ENCODE assay signal across 17 cellular contexts in genomic region chr10:115063702-115064479, GRCh38. TPM values are rescaled to one million over a fixed set of nuclear protein-coding genes. Genes with fewer than 3 reads are reported as not detected.
DNase-seq lines count a peak whose midpoint lies in the region; ATAC-seq and TF ChIP-seq lines count a peak whose summit lies in the region.
"Had no signal": no experiment of that assay in that cellular context is flagged by ENCODE, and none has a peak within 500 bp of the region (broad histone marks: within the 10 kb centered on the region; RNA-seq: fewer than 3 reads in every experiment).

No MANE protein-coding gene starts in this region.

- H3K4me1 Mint-ChIP-seq in immature natural killer cell: no peaks in the 10 kb centered on the region
- H3K4me1 Mint-ChIP-seq: activated CD4-positive, alpha-beta T cell treated with anti-CD3 and anti-CD28 coated beads, Interleukin-2, amount 10 ng/mL, durations not matched to agents 7 days and 5 days had no signal

- in situ Hi-C loops in GM23248 (cut with MboI): no loop called here

- no peak; a peak in 1 of 4 replicates for TF ChIP-seq EP300 in SK-N-SH (IDR thresholded peaks at IDR 0.05; ENCODE audit: borderline replicate concordance in 1 of 2, low read depth in 1 of 2, low read length in 1 of 2)

- H2AFZ ChIP-seq in GM23248 (no peak overlapping the region), SK-N-SH (ENCODE audit: low read depth) (no peak overlapping the region)

- H3K9ac ChIP-seq in GM23248: no peak overlapping the region
- no peak overlapping the region for H3K9ac ChIP-seq in SK-N-SH

- H3K4me2 ChIP-seq in GM23248 (ENCODE audit: unreplicated experiment) (no peak overlapping the region), SK-N-SH (no peak overlapping the region)

- H3K9me3 Mint-ChIP-seq in immature natural killer cell: peaks cover 0 to 6% (median 0%) of the 10 kb centered on the region in 6 donors
- H3K9me3 Mint-ChIP-seq: activated CD4-positive, alpha-beta T cell treated with anti-CD3 and anti-CD28 coated beads, Interleukin-2, amount 10 ng/mL, durations not matched to agents 7 days and 5 days had no signal

- H3K4me1 ChIP-seq in GM23248 (ENCODE audit: insufficient read depth): no peaks in the 10 kb centered on the region
- H3K4me1 ChIP-seq in SK-N-SH (ENCODE audit: control insufficient read depth in 1 of 2, insufficient read depth in 2 of 2, low read depth in 1 of 2, low read length in 1 of 2): peaks cover 0 to 6% of the 10 kb centered on the region in 2 experiments; a peak in 2 of 4 replicates
- no peaks in the 10 kb centered on the region for H3K4me1 ChIP-seq in heart right ventricle
- H3K4me1 ChIP-seq: suprapubic skin had no signal

- CTCF ChIA-PET in SK-N-SH (lab: Yijun Ruan, JAX): interaction anchor here (1.1 kb wide), 1 partner anchor 187 kb away, joined by 3 read pairs; no protein-coding TSS in a partner anchor

- TF ChIP-seq CTCF in AG09319 (IDR thresholded peaks at IDR 0.05; ENCODE audit: low read depth, low read length): no peak
- no peak for TF ChIP-seq CTCF in SK-N-SH (IDR thresholded peaks at IDR 0.05)
- no peak for TF ChIP-seq CTCF in foreskin fibroblast (IDR thresholded peaks at IDR 0.05; ENCODE audit: low read depth, low read length)
- no peak for TF ChIP-seq CTCF in heart right ventricle (IDR thresholded peaks at IDR 0.05)

- no peak overlapping the region for H3K4me3 Mint-ChIP-seq in immature natural killer cell
- H3K4me3 Mint-ChIP-seq: activated CD4-positive, alpha-beta T cell treated with anti-CD3 and anti-CD28 coated beads, Interleukin-2, amount 10 ng/mL, durations not matched to agents 7 days and 5 days had no signal

- H3K4me3 ChIP-seq in GM23248: no peak overlapping the region
- no peak overlapping the region; a peak in 1 of 4 replicates for H3K4me3 ChIP-seq in SK-N-SH (ENCODE audit: low read depth in 2 of 2, low read length in 1 of 2)
- no peak overlapping the region for H3K4me3 ChIP-seq in foreskin fibroblast (ENCODE audit: low read depth in 1 of 2, low read length in 2 of 2)
- no peak overlapping the region for H3K4me3 ChIP-seq in heart right ventricle
- H3K4me3 ChIP-seq: MG63, suprapubic skin had no signal

- H3K36me3 Mint-ChIP-seq in immature natural killer cell: no peaks in the 10 kb centered on the region

- H3K27me3 ChIP-seq in GM23248 (replicated peaks; ENCODE audit: insufficient read depth): peaks cover 10% of the 10 kb centered on the region; the same call in 1 of the 2 replicates
- peaks cover 7% of the 10 kb centered on the region; the same call in 1 of the 2 replicates for H3K27me3 ChIP-seq in SK-N-SH (ENCODE audit: insufficient read depth)
- H3K27me3 ChIP-seq in heart right ventricle: peaks cover 0 to 17% (median 0%) of the 10 kb centered on the region in 7 donors

- H3K27ac ChIP-seq in GM23248: no peak overlapping the region
- peak overlapping the region in 1 of 2 experiments; percentile 85; a peak in 2 of 4 replicates for H3K27ac ChIP-seq in SK-N-SH (ENCODE audit: low read depth in 2 of 2, low read length in 1 of 2)
- H3K27ac ChIP-seq in heart right ventricle: no peak overlapping the region
- H3K27ac ChIP-seq: suprapubic skin had no signal

- H3K27me3 Mint-ChIP-seq in immature natural killer cell (ENCODE audit: low read depth in 3 of 3): peaks cover 0 to 3% (median 3%) of the 10 kb centered on the region in 3 donors

- peak; percentile 5 for DNase-seq in AG09319 (ENCODE audit: extremely low read depth, low read depth)
- DNase-seq in GM23248: peak; percentile 2
- peak; percentile 41 for DNase-seq in SK-N-SH
- DNase-seq in foreskin fibroblast: peak; percentile 38 to 83
- DNase-seq in AG08396 (ENCODE audit: low spot score): no peak
- no peak for DNase-seq in heart right ventricle
- DNase-seq in immature natural killer cell: no peak
- DNase-seq: ACHN; activated CD4-positive, alpha-beta T cell treated with anti-CD3 and anti-CD28 coated beads, Interleukin-2, amount 10 ng/mL, durations not matched to agents 7 days and 5 days; HCEC 1CT; MG63; NCI-H2081; NCI-H510A treated with DMSO at 0.1 percent for 48 hours; nucleus accumbens had no signal

- no peaks in the 10 kb centered on the region for H3K36me3 ChIP-seq in GM23248 (ENCODE audit: low read depth)
- no peaks in the 10 kb centered on the region for H3K36me3 ChIP-seq in SK-N-SH (replicated peaks in 1 of 2; ENCODE audit: control insufficient read depth in 1 of 2, insufficient read depth in 2 of 2, low read length in 1 of 2)
- H3K36me3 ChIP-seq in heart right ventricle: no peaks in the 10 kb centered on the region
- H3K36me3 ChIP-seq: MG63, suprapubic skin had no signal

- H3K79me2 ChIP-seq in GM23248 (ENCODE audit: insufficient read depth) (no peaks in the 10 kb centered on the region), SK-N-SH (ENCODE audit: insufficient read depth) (no peaks in the 10 kb centered on the region)

- POLR2A ChIA-PET in SK-N-SH (lab: Yijun Ruan, JAX): interaction anchor here (0.7 kb wide), 1 partner anchor 126 kb away, joined by 3 read pairs; the partner anchor contains the start of gene TRUB1

- H4K20me1 ChIP-seq in GM23248 (ENCODE audit: insufficient read depth): no peaks in the 10 kb centered on the region
- no peaks in the 10 kb centered on the region for H4K20me1 ChIP-seq in SK-N-SH (ENCODE audit: insufficient read depth)

- no peaks in the 10 kb centered on the region for H3K9me3 ChIP-seq in GM23248 (ENCODE audit: low read depth)
- no peaks in the 10 kb centered on the region for H3K9me3 ChIP-seq in SK-N-SH
- no peaks in the 10 kb centered on the region for H3K9me3 ChIP-seq in heart right ventricle
- H3K9me3 ChIP-seq: MG63, suprapubic skin had no signal

- H3K9me2 ChIP-seq in GM23248 (ENCODE audit: insufficient read depth): no peaks in the 10 kb centered on the region
- no peaks in the 10 kb centered on the region for H3K9me2 ChIP-seq in SK-N-SH

- no peak overlapping the region for H3K27ac Mint-ChIP-seq in immature natural killer cell
- H3K27ac Mint-ChIP-seq: activated CD4-positive, alpha-beta T cell treated with anti-CD3 and anti-CD28 coated beads, Interleukin-2, amount 10 ng/mL, durations not matched to agents 7 days and 5 days had no signal

- intact Hi-C loops in heart right ventricle (cut with DNase I): no loop called here

- WGBS in GM23248 (ENCODE audit: low coverage in 1 of 2, low lambda C conversion rate in 2 of 2, missing lambda C conversion rate in 2 of 2), 2 experiments: 10 to 12% methylated on average over 5 of the region's 5 CpGs
- WGBS in SK-N-SH (ENCODE audit: low lambda C conversion rate): 20% methylated on average over 5 of the region's 5 CpGs
- 66 to 67% methylated on average over 5 of the region's 5 CpGs for WGBS in heart right ventricle, 2 donors

- no peak for ATAC-seq in heart right ventricle
- no peak for ATAC-seq in HG02884 (IDR thresholded peaks at IDR 0.05; ENCODE audit: unreplicated experiment)

- TF ChIP-seq RAD21 in SK-N-SH (IDR thresholded peaks at IDR 0.05; ENCODE audit: low read length): no peak

- H3F3A ChIP-seq in GM23248 (ENCODE audit: insufficient read depth) (no peaks in the 10 kb centered on the region), SK-N-SH (replicated peaks; ENCODE audit: insufficient read depth) (no peaks in the 10 kb centered on the region)

TF ChIP-seq in SK-N-SH, 30 proteins besides CTCF, POLR2A, EP300 and RAD21:
- peak; percentile 56 for TF ChIP-seq TCF12 (IDR thresholded peaks at IDR 0.05)
- peak; percentile 34; the same call in 1 of the 2 replicates for TF ChIP-seq NFIC (IDR thresholded peaks at IDR 0.05; ENCODE audit: borderline replicate concordance)
- TF ChIP-seq FOXM1 (IDR thresholded peaks at IDR 0.05; ENCODE audit: low read depth): no peak
TF ChIP-seq in SK-N-SH: peak in this region for 2.

RNA-seq across cellular contexts. Expression of gene ATRNL1, which starts 29.3 kb away (rescaled TPM):
- not detected in 2 replicates for total RNA-seq in GM23248 (2014; rRNA removed; shearing (Covaris generic))
- polyA plus RNA-seq in GM23248 (2016; fragmentation: Nextera tagmentation; extraction: Ambion mirVana) (not detected in 2 replicates), SK-N-SH (2012; rRNA removed) (0.44 and 0.67 TPM in 2 replicates), heart right ventricle (under 1 TPM; 0.06 to 0.07 TPM), immature natural killer cell (not detected)
- polyA plus RNA-seq in SK-N-SH (2012; cell fraction: cytosol; rRNA removed): 1.0 and 1.2 TPM in 2 replicates
- polyA plus RNA-seq in SK-N-SH (2012; cell fraction: nucleus; rRNA removed): 0.33 and 0.35 TPM in 2 replicates
- 10 to 100 TPM in 3 of 10 donors, 1 to 10 TPM in 4, under 1 TPM in 2, not detected in 1; 0.27 to 22.4 (median 8.2) TPM for total RNA-seq in heart right ventricle
- total RNA-seq: endothelial cell of umbilical vein had no signal
- polyA plus RNA-seq: endothelial cell of umbilical vein had no signal

Comparison
In these comparisons a context has a peak if more than half of its experiments do, and no peak if none do; other contexts are left out.
1. DNase-seq: peak in AG09319 (single experiment), GM23248 (single experiment), SK-N-SH (single experiment) and foreskin fibroblast (2 of 2); none in AG08396 (single experiment), heart right ventricle (0 of 2) and immature natural killer cell (0 of 3).